8 cellular contexts compared by ENCODE assay signal in genomic region chr3:67357610-67358458, GRCh38.
DNase-seq lines count a peak whose midpoint lies in the region; ATAC-seq and TF ChIP-seq lines count a peak whose summit lies in the region.

No MANE protein-coding gene starts in this region.

- peak; percentile 93 for TF ChIP-seq RAD21 in Ishikawa (IDR thresholded peaks at IDR 0.05; ENCODE audit: low read depth)

- peak; percentile 73 for ATAC-seq in GM19455 (IDR thresholded peaks at IDR 0.05; ENCODE audit: unreplicated experiment)

- TF ChIP-seq EP300 in Ishikawa (IDR thresholded peaks at IDR 0.05; ENCODE audit: borderline replicate concordance): no peak

- DNase-seq in D341Med (ENCODE audit: low spot score): peak; percentile 81
- peak; percentile 75 for DNase-seq in WERI-Rb-1
- peak; percentile 20 to 36 for DNase-seq in lung microvascular endothelial cell (ENCODE audit: low read depth in 2 of 2)
- DNase-seq in ureter (ENCODE audit: low spot score): no peak
- no peak for DNase-seq in lower leg skin (ENCODE audit: low spot score in 2 of 2)
- DNase-seq in NCI-H2107 treated with DMSO at 0.1 percent for 48 hours (lab: John Stamatoyannopoulos, UW; ENCODE audit: unreplicated experiment): no peak

- TF ChIP-seq CTCF in WERI-Rb-1 (IDR thresholded peaks at IDR 0.05; ENCODE audit: low read depth, low read length): peak; percentile 67
- TF ChIP-seq CTCF in lower leg skin (IDR thresholded peaks at IDR 0.05): no peak

- H3K27me3 ChIP-seq in WERI-Rb-1 (ENCODE audit: insufficient read depth, low read depth, severe bottlenecking): no peaks in the 10 kb centered on the region

- peak overlapping the region; percentile 47 for H3K27ac ChIP-seq in WERI-Rb-1

- no peak for TF ChIP-seq POLR2A in lower leg skin (IDR thresholded peaks at IDR 0.05)

- H3K36me3 ChIP-seq in WERI-Rb-1: no peaks in the 10 kb centered on the region

- intact Hi-C loops in lower leg skin (cut with DNase I; ENCODE audit: low total_unique reads): no loop called here

- no peaks in the 10 kb centered on the region for H3K9me3 ChIP-seq in WERI-Rb-1 (ENCODE audit: severe bottlenecking)

- 23 to 26% methylated on average over 5 of the region's 5 CpGs for WGBS in lower leg skin, 2 donors

- H3K4me3 ChIP-seq in WERI-Rb-1 (ENCODE audit: low read depth, low read length): no peak overlapping the region
- H3K4me3 ChIP-seq in lower leg skin (ENCODE audit: low read depth, poor library complexity, severe bottlenecking): no peak overlapping the region

TF ChIP-seq in Ishikawa, 13 proteins besides CTCF, POLR2A, EP300 and RAD21:
- TF ChIP-seq REST (IDR thresholded peaks at IDR 0.05; ENCODE audit: low read depth) (no peak), CREB1 (IDR thresholded peaks at IDR 0.05; ENCODE audit: low read depth) (no peak), USF1 (IDR thresholded peaks at IDR 0.05) (peak; percentile 49), TEAD4 (IDR thresholded peaks at IDR 0.05) (peak; percentile 57; the same call in 1 of the 2 replicates), CEBPB (IDR thresholded peaks at IDR 0.05) (no peak), YY1 (IDR thresholded peaks at IDR 0.05; ENCODE audit: low read depth) (no peak), TCF12 (IDR thresholded peaks at IDR 0.05; ENCODE audit: low read depth) (no peak), ZBTB7A (IDR thresholded peaks at IDR 0.05; ENCODE audit: low read depth) (no peak), MAX (IDR thresholded peaks at IDR 0.05) (no peak), FOXM1 (IDR thresholded peaks at IDR 0.05; ENCODE audit: borderline replicate concordance, low read depth) (no peak), EGR1 (IDR thresholded peaks at IDR 0.05) (no peak)

Comparison
In these comparisons a context has a peak if more than half of its experiments do, and no peak if none do; other contexts are left out.
1. DNase-seq: peak in D341Med (single experiment), WERI-Rb-1 (single experiment) and lung microvascular endothelial cell (2 of 2); none in ureter (single experiment), lower leg skin (0 of 2) and NCI-H2107 treated with DMSO at 0.1 percent for 48 hours (single experiment).